ENCODE assay signal across 22 cellular contexts in the genomic region with DNA sequence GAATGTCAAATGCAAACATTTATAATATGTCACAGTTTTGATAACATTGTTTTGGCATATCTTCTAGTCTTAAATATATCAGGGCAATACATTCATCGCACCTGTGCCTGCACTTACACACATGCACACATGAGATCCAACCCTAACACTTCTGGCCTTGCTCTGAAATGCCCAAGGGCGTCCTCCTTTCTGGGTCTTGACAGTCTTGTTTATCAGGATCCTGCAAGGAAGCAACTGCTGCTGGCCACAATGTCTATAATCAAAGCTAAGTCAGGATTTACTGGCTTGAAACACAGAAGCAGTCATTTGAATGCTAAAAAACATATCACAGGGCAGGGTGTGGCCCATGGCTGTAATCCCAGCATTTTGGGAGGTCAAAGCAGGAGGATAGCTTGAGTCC. TPM values are rescaled to one million over a fixed set of nuclear protein-coding genes. Genes with fewer than 3 reads are reported as not detected.
DNase-seq lines count a peak whose midpoint lies in the region; ATAC-seq lines count a peak whose summit lies in the region.
"Had no signal": no experiment of that assay in that cellular context is flagged by ENCODE, and none has a peak within 500 bp of the region (broad histone marks: within the 10 kb centered on the region; RNA-seq: fewer than 3 reads in every experiment).

No MANE protein-coding gene starts in this region.

- peak; percentile 57 for DNase-seq in ELF-1 (ENCODE audit: low read depth, low spot score)
- DNase-seq in T-helper 17 cell, result no peak
- DNase-seq in trophoblast cell, result peak in 1 of 2 donors; percentile 42
- DNase-seq in superior temporal gyrus (ENCODE audit: extremely low spot score), result no peak
- no peak for DNase-seq in NCI-H146 (lab: John Stamatoyannopoulos, UW)
- DNase-seq in NCI-H82 (lab: John Stamatoyannopoulos, UW), result no peak
- DNase-seq: AML-193; Caco-2; Calu3; CD4-positive, alpha-beta T cell; CD8-positive, alpha-beta T cell; DMS79 treated with DMSO at 0.1 percent for 48 hours; GDM1 had no signal

- H3K79me2 ChIP-seq in trophoblast cell (ENCODE audit: control insufficient read depth, insufficient read depth, low read length, poor library complexity), result peaks cover 2% of the 10 kb centered on the region

- H3K36me3 Mint-ChIP-seq in T-helper 17 cell (ENCODE audit: low read depth), result no peaks in the 10 kb centered on the region
- H3K36me3 Mint-ChIP-seq: CD8-positive, alpha-beta T cell had no signal

- H4K8ac ChIP-seq in trophoblast cell (ENCODE audit: low read depth, low read length), result no peak overlapping the region

- H2AFZ ChIP-seq in trophoblast cell (ENCODE audit: insufficient read depth, low read length, poor library complexity), result no peak overlapping the region

- peaks cover 5 to 20% of the 10 kb centered on the region in 2 experiments for H3K4me1 ChIP-seq in trophoblast cell (ENCODE audit: control insufficient read depth in 1 of 2, insufficient read depth in 2 of 2, low read length in 2 of 2)
- H3K4me1 ChIP-seq: Caco-2 had no signal

- peak overlapping the region; percentile 49 for H3K27ac Mint-ChIP-seq in T-helper 17 cell
- H3K27ac Mint-ChIP-seq: B cell; CD4-positive, alpha-beta T cell; CD8-positive, alpha-beta T cell had no signal

- H3K4me3 ChIP-seq in trophoblast cell (ENCODE audit: low read depth, low read length), result no peak overlapping the region
- H3K4me3 ChIP-seq: A549; BLaER1 treated with 17β-estradiol and CSF1 and Interleukin-3, amounts not matched to agents 10 nM and 100 nM; GM12878 had no signal

- no peak overlapping the region for H3K4me3 Mint-ChIP-seq in T-helper 17 cell
- H3K4me3 Mint-ChIP-seq: B cell; CD4-positive, alpha-beta T cell; CD8-positive, alpha-beta T cell had no signal

- H3K23ac ChIP-seq in trophoblast cell (ENCODE audit: low read length), result no peak overlapping the region

- no peak overlapping the region for H3K14ac ChIP-seq in trophoblast cell (ENCODE audit: low read length)

- no peak overlapping the region for H4K91ac ChIP-seq in trophoblast cell (ENCODE audit: low read depth, low read length)

- no peak overlapping the region for H3K4ac ChIP-seq in trophoblast cell (ENCODE audit: low read depth, low read length)

- H3K4me2 ChIP-seq in trophoblast cell (ENCODE audit: low read length), result no peak overlapping the region
- H3K4me2 ChIP-seq: A549; BLaER1 treated with 17β-estradiol and CSF1 and Interleukin-3, amounts not matched to agents 10 nM and 100 nM had no signal

- H3K18ac ChIP-seq in trophoblast cell (ENCODE audit: low read length), result no peak overlapping the region

- ATAC-seq in T-helper 17 cell (no peak), esophagus mucosa (peak; percentile 60), HG02798 (IDR thresholded peaks at IDR 0.05; ENCODE audit: poor library complexity, unreplicated experiment) (no peak)
- ATAC-seq: A549; CD8-positive, alpha-beta T cell; GM12878 had no signal

- H3K4me1 Mint-ChIP-seq in T-helper 17 cell, result no peaks in the 10 kb centered on the region
- H3K4me1 Mint-ChIP-seq: B cell had no signal

- no peak overlapping the region for H2AK5ac ChIP-seq in trophoblast cell (ENCODE audit: low read length)

- no peak overlapping the region for H4K12ac ChIP-seq in trophoblast cell (ENCODE audit: low read depth, low read length)

- H3K79me1 ChIP-seq in trophoblast cell (ENCODE audit: low read length), result peaks cover 16% of the 10 kb centered on the region

- peaks cover 4% of the 10 kb centered on the region for H3K27me3 Mint-ChIP-seq in T-helper 17 cell
- H3K27me3 Mint-ChIP-seq: B cell; CD4-positive, alpha-beta T cell had no signal

- H2BK12ac ChIP-seq in trophoblast cell (ENCODE audit: low read length), result no peak overlapping the region

- WGBS in trophoblast cell (ENCODE audit: extremely low coverage, insufficient coverage, insufficient read length), result no CpG with 5 or more reads among the region's 2 CpGs

- H3K36me3 ChIP-seq in trophoblast cell (ENCODE audit: control insufficient read depth in 1 of 2, insufficient read depth in 2 of 2, low read length in 2 of 2), result no peaks in the 10 kb centered on the region
- H3K36me3 ChIP-seq: BLaER1 treated with 17β-estradiol and CSF1 and Interleukin-3, amounts not matched to agents 10 nM and 100 nM had no signal

- H3K9ac ChIP-seq in trophoblast cell (ENCODE audit: low read length), result no peak overlapping the region
- H3K9ac ChIP-seq: BLaER1 treated with 17β-estradiol and CSF1 and Interleukin-3, amounts not matched to agents 10 nM and 100 nM had no signal

- peak overlapping the region; percentile 26 for H2BK120ac ChIP-seq in trophoblast cell (ENCODE audit: insufficient read depth, low read length, poor library complexity)

- no peak overlapping the region for H2BK5ac ChIP-seq in trophoblast cell (ENCODE audit: low read depth, low read length, poor library complexity)

- no peaks in the 10 kb centered on the region for H3K27me3 ChIP-seq in trophoblast cell (ENCODE audit: insufficient read depth, low read length)
- H3K27me3 ChIP-seq: BLaER1 treated with 17β-estradiol and CSF1 and Interleukin-3, amounts not matched to agents 10 nM and 100 nM had no signal

- peak overlapping the region; percentile 24 for H3K27ac ChIP-seq in trophoblast cell (ENCODE audit: low read depth, low read length)
- H3K27ac ChIP-seq: 22Rv1; A549; BLaER1 treated with 17β-estradiol and CSF1 and Interleukin-3, amounts not matched to agents 10 nM and 100 nM; C4-2B had no signal

- H3K9me3 ChIP-seq in T-helper 17 cell (ENCODE audit: control insufficient read depth, low read length, poor library complexity, severe bottlenecking) (no peaks in the 10 kb centered on the region), trophoblast cell (ENCODE audit: insufficient read depth, low read depth, low read length) (no peaks in the 10 kb centered on the region)
- H3K9me3 ChIP-seq: A549; BLaER1 treated with 17β-estradiol and CSF1 and Interleukin-3, amounts not matched to agents 10 nM and 100 nM; Caco-2 had no signal

RNA-seq across cellular contexts. Expression of gene FAM50B, which starts 32.9 kb away (rescaled TPM):
- total RNA-seq in T-helper 17 cell (1 to 10 TPM; 5.0 to 5.1 TPM), esophagus mucosa (6.0 TPM)
- polyA plus RNA-seq in trophoblast cell (2013), result 1.3 TPM in 2 replicates
- total RNA-seq: Caco-2, G401 had no signal
